12 cellular contexts compared by ENCODE assay signal in genomic region chr13:73273737-73274136, GRCh38.
DNase-seq lines count a peak whose midpoint lies in the region; ATAC-seq and TF ChIP-seq lines count a peak whose summit lies in the region.
"Had no signal": no experiment of that assay in that cellular context is flagged by ENCODE, and none has a peak within 500 bp of the region (broad histone marks: within the 10 kb centered on the region; RNA-seq: fewer than 3 reads in every experiment).

No MANE protein-coding gene starts in this region.

- TF ChIP-seq CTCF in fibroblast of the aortic adventitia (IDR thresholded peaks at IDR 0.05; ENCODE audit: insufficient read depth, low read length), result no peak

- in situ Hi-C loops in SK-MEL-5 (cut with HindIII; ENCODE audit: low pct_unique_long_range_greater_than_20kb, low sequenced_read_pairs), result no loop called here

- H3K4me3 ChIP-seq in fibroblast of the aortic adventitia (ENCODE audit: low read depth, low read length), result no peak overlapping the region
- H3K4me3 ChIP-seq: ascending aorta had no signal

- ATAC-seq in HG02840 (IDR thresholded peaks at IDR 0.05; ENCODE audit: low FRiP score, unreplicated experiment), result no peak
- no peak for ATAC-seq in GM18505 (IDR thresholded peaks at IDR 0.05; ENCODE audit: unreplicated experiment)
- no peak for ATAC-seq in HG03439 (IDR thresholded peaks at IDR 0.05; ENCODE audit: unreplicated experiment)
- ATAC-seq: stimulated activated naive CD8-positive, alpha-beta T cell treated with anti-CD3 and anti-CD28 coated beads, Interleukin-15, Interleukin-2, amounts not matched to agents 100 U/mL and 50 U/mL, for 24 hours had no signal

- peak; percentile 68 for DNase-seq in GM04503 (ENCODE audit: low read depth)
- peak; percentile 10 for DNase-seq in SK-MEL-5 (ENCODE audit: low read depth, low spot score)
- peak; percentile 76 for DNase-seq in fibroblast of the aortic adventitia (ENCODE audit: low read depth)
- DNase-seq in renal cortical epithelial cell (ENCODE audit: low read depth), result peak; percentile 99
- DNase-seq in NCI-H526 (lab: John Stamatoyannopoulos, UW), result no peak
- DNase-seq: NCI-H2171; stimulated activated CD4-positive, alpha-beta T cell treated with anti-CD3 and anti-CD28 coated beads, Interleukin-4, amount 100 ng/mL, for 1 hour; stimulated activated naive CD8-positive, alpha-beta T cell treated with anti-CD3 and anti-CD28 coated beads, Interleukin-15, Interleukin-2, amounts not matched to agents 100 U/mL and 50 U/mL, for 24 hours had no signal

- TF ChIP-seq POLR2A in GM18505 (IDR thresholded peaks at IDR 0.05; ENCODE audit: borderline replicate concordance, extremely low read depth, insufficient read depth, insufficient read length), result no peak

Comparison
In these comparisons a context has a peak if more than half of its experiments do, and no peak if none do; other contexts are left out.
1. DNase-seq: peak in GM04503 (single experiment), SK-MEL-5 (single experiment), fibroblast of the aortic adventitia (single experiment) and renal cortical epithelial cell (single experiment); none in NCI-H526 (0 of 2).